9 cellular contexts compared by ENCODE assay signal in the genomic region with DNA sequence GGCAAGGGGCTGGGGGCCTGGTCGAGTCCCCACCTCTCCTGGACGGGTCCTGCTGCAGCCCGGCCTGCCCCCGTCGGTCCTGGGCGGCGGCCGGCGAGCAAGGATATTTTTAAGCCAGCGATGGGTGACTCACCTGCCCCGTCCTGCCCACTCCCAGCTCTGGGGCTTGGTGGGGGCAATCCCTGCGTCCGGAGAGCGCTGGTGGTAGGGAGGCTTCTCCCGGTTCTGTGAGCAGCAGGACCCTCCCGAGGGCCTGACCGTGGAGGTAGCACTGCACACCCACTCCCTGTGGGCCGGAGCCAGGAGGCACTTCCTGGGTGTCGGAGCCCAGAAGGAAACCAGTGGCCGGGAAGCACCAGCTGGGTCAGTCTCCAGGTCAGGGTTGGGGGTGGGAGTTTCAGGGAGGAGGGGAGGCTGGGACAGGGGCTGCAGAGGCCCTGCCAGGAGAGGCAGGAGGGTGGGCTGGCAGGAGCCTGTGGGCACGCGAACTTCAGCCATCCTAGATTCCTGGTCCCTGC. TPM values are rescaled to one million over a fixed set of nuclear protein-coding genes. Genes with fewer than 3 reads are reported as not detected.
DNase-seq lines count a peak whose midpoint lies in the region; ATAC-seq and TF ChIP-seq lines count a peak whose summit lies in the region.
"Had no signal": no experiment of that assay in that cellular context is flagged by ENCODE, and none has a peak within 500 bp of the region (broad histone marks: within the 10 kb centered on the region; RNA-seq: fewer than 3 reads in every experiment).

No MANE protein-coding gene starts in this region.

- no peak overlapping the region for H3K9ac ChIP-seq in iPS-18a (ENCODE audit: low read length)
- H3K9ac ChIP-seq in smooth muscle cell (ENCODE audit: low read depth): peak overlapping the region; percentile 44

- no peaks in the 10 kb centered on the region for H3K36me3 ChIP-seq in adrenal gland (replicated peaks in 1 of 2)
- H3K36me3 ChIP-seq in iPS-18a (ENCODE audit: control insufficient read depth, low read depth, low read length): no peaks in the 10 kb centered on the region
- no peaks in the 10 kb centered on the region for H3K36me3 ChIP-seq in smooth muscle cell (ENCODE audit: low read depth)
- H3K36me3 ChIP-seq in CD8-positive, alpha-beta T cell (ENCODE audit: insufficient read depth, low read length): no peaks in the 10 kb centered on the region

- H2AFZ ChIP-seq in smooth muscle cell (ENCODE audit: low read depth): no peak overlapping the region

- TF ChIP-seq CTCF in adrenal gland (IDR thresholded peaks at IDR 0.05) (no peak), smooth muscle cell (IDR thresholded peaks at IDR 0.05; ENCODE audit: borderline replicate concordance, insufficient read depth, poor library complexity, severe bottlenecking) (no peak), GM10266 (IDR thresholded peaks at IDR 0.05; ENCODE audit: control insufficient read depth, insufficient read depth, low read depth, missing control alignments) (no peak)
- no peak for TF ChIP-seq CTCF in CD8-positive, alpha-beta T cell (IDR thresholded peaks at IDR 0.05)

- no peaks in the 10 kb centered on the region for H3K79me2 ChIP-seq in smooth muscle cell (ENCODE audit: low read depth)

- H3K27me3 ChIP-seq in adrenal gland (no peaks in the 10 kb centered on the region), iPS-18a (ENCODE audit: control insufficient read depth, insufficient read depth, low read length) (peaks cover 8% of the 10 kb centered on the region), smooth muscle cell (ENCODE audit: low read depth) (no peaks in the 10 kb centered on the region)
- peaks cover 7% of the 10 kb centered on the region for H3K27me3 ChIP-seq in CD8-positive, alpha-beta T cell (ENCODE audit: insufficient read depth, low read length)

- peaks cover 21% of the 10 kb centered on the region for H3K27me3 Mint-ChIP-seq in CD8-positive, alpha-beta T cell (ENCODE audit: low read depth)

- H3K4me3 Mint-ChIP-seq in CD8-positive, alpha-beta T cell: no peak overlapping the region

- WGBS in adrenal gland, 4 donors: 0 to 12% (median 3%) methylated on average over 2 to 22 of the region's 22 CpGs; no CpG with 5 or more reads in 1 of the 4 donors
- 7% methylated on average over 19 of the region's 22 CpGs for WGBS in smooth muscle cell (ENCODE audit: low lambda C conversion rate)

- H3K4me1 ChIP-seq in adrenal gland (replicated peaks in 1 of 2) (peaks cover 18 to 20% of the 10 kb centered on the region in 2 donors), iPS-18a (ENCODE audit: control insufficient read depth, low read depth, low read length) (peaks cover 7% of the 10 kb centered on the region), smooth muscle cell (ENCODE audit: low read depth) (peaks cover 12% of the 10 kb centered on the region)
- H3K4me1 ChIP-seq in CD8-positive, alpha-beta T cell (ENCODE audit: insufficient read depth, low read length): peaks cover 28% of the 10 kb centered on the region

- intact Hi-C loops in adrenal gland (cut with DNase I): no loop called here
- intact Hi-C loops in CD8-positive, alpha-beta T cell (cut with DNase I, micrococcal nuclease): no loop called here

- H4K20me1 ChIP-seq in smooth muscle cell (ENCODE audit: low read depth): peaks cover 64% of the 10 kb centered on the region

- no peak overlapping the region for H3K27ac Mint-ChIP-seq in CD8-positive, alpha-beta T cell

- no peaks in the 10 kb centered on the region for H3K9me3 ChIP-seq in adrenal gland (replicated peaks in 1 of 3)
- H3K9me3 ChIP-seq in iPS-18a (ENCODE audit: control insufficient read depth, low read depth, low read length): no peaks in the 10 kb centered on the region
- H3K9me3 ChIP-seq in smooth muscle cell (replicated peaks; ENCODE audit: low read depth): no peaks in the 10 kb centered on the region
- H3K9me3 ChIP-seq in CD8-positive, alpha-beta T cell (ENCODE audit: low read length): no peaks in the 10 kb centered on the region

- peaks cover 5% of the 10 kb centered on the region for H3K36me3 Mint-ChIP-seq in CD8-positive, alpha-beta T cell

- DNase-seq in adrenal gland (peak in 5 of 7 donors; percentile 48 to 66 (median 63)), smooth muscle cell (lab: John Stamatoyannopoulos, UW; ENCODE audit: unreplicated experiment) (no peak), retina (no peak), GM10266 (ENCODE audit: extremely low spot score) (no peak)
- DNase-seq in CD8-positive, alpha-beta T cell: no peak
- no peak for DNase-seq in stimulated activated naive CD4-positive, alpha-beta T cell treated with Interleukin-2 at 50 U/mL for 16 hours (lab: John Stamatoyannopoulos, UW)
- DNase-seq: activated effector memory CD4-positive, alpha-beta T cell treated with Interleukin-2 at 50 U/mL for 16 hours had no signal

- ATAC-seq in CD8-positive, alpha-beta T cell: no peak

- H3K4me2 ChIP-seq in smooth muscle cell: peak overlapping the region; percentile 89

- TF ChIP-seq POLR2A in adrenal gland (IDR thresholded peaks at IDR 0.05): no peak

- peak overlapping the region; percentile 40; the same call in 1 of the 2 replicates for H3K4me3 ChIP-seq in GM08714 (ENCODE audit: low read length)
- H3K4me3 ChIP-seq in adrenal gland: peak overlapping the region in 2 of 4 donors; percentile 35 to 65
- H3K4me3 ChIP-seq in iPS-18a (ENCODE audit: low read length): peak overlapping the region; percentile 32
- peak overlapping the region; percentile 74 for H3K4me3 ChIP-seq in smooth muscle cell
- no peak overlapping the region for H3K4me3 ChIP-seq in CD8-positive, alpha-beta T cell (ENCODE audit: low read depth, low read length)

- H3K4me1 Mint-ChIP-seq in CD8-positive, alpha-beta T cell (ENCODE audit: low read depth): peaks cover 4% of the 10 kb centered on the region

- peak overlapping the region in 3 of 5 donors; percentile 48 to 61 (median 57) for H3K27ac ChIP-seq in adrenal gland
- H3K27ac ChIP-seq in iPS-18a (ENCODE audit: low read length): no peak overlapping the region
- H3K27ac ChIP-seq in smooth muscle cell (ENCODE audit: low read depth): peak overlapping the region; percentile 49
- no peak overlapping the region for H3K27ac ChIP-seq in CD8-positive, alpha-beta T cell (ENCODE audit: low read depth, low read length)

- CTCF ChIA-PET in CD8-positive, alpha-beta T cell (lab: Charles Lee): interaction anchor here (1.0 to 1.7 kb wide), 2 partner anchors 17 to 43 kb away, joined by 3 to 6 read pairs; no protein-coding TSS in a partner anchor

- POLR2A ChIA-PET in CD8-positive, alpha-beta T cell (lab: Charles Lee): interaction anchor here (1.5 to 4.2 kb wide), 2 partner anchors 11 to 19 kb away, joined by 5 to 13 read pairs; partner anchors contain the start of genes DEAF1 and TMEM80

- H3K9me3 Mint-ChIP-seq in CD8-positive, alpha-beta T cell: no peaks in the 10 kb centered on the region

- no peaks in the 10 kb centered on the region for H3F3A ChIP-seq in smooth muscle cell (ENCODE audit: low read depth)

RNA-seq across cellular contexts. Expression of gene EPS8L2, which starts 0.5 kb away (rescaled TPM):
- total RNA-seq in adrenal gland (10 to 100 TPM; 13.8 to 57.7 (median 36.0) TPM), smooth muscle cell (47.9 and 74.9 TPM in 2 replicates)
- polyA plus RNA-seq in adrenal gland (10 to 100 TPM in 2 of 3 donors, 1 to 10 TPM in 1; 9.7 to 51.9 (median 25.6) TPM), smooth muscle cell (37.7 and 133 TPM in 2 replicates)
- total RNA-seq in CD8-positive, alpha-beta T cell: 10 to 100 TPM in 1 of 2 experiments, 1 to 10 TPM in 1; 9.6 to 12.2 TPM

RNA-seq across cellular contexts. Expression of gene TMEM80, which starts 10.9 kb away (rescaled TPM):
- 10 to 100 TPM; 11.1 to 85.3 (median 34.7) TPM for total RNA-seq in adrenal gland
- polyA plus RNA-seq in adrenal gland: 10 to 100 TPM; 14.8 to 33.8 (median 26.0) TPM
- total RNA-seq in smooth muscle cell: 5.5 and 9.0 TPM in 2 replicates
- 14.3 and 24.3 TPM in 2 replicates for polyA plus RNA-seq in smooth muscle cell
- total RNA-seq in CD8-positive, alpha-beta T cell: 10 to 100 TPM; 24.8 to 25.2 TPM

RNA-seq across cellular contexts. Expression of gene DEAF1, which starts 11.5 kb away (rescaled TPM):
- total RNA-seq in adrenal gland (10 to 100 TPM; 32.8 to 57.3 (median 53.7) TPM), smooth muscle cell (18.7 and 19.0 TPM in 2 replicates)
- polyA plus RNA-seq in adrenal gland (100 to 1,000 TPM in 1 of 3 donors, 10 to 100 TPM in 2; 20.6 to 131 (median 67.0) TPM), smooth muscle cell (39.2 and 61.5 TPM in 2 replicates)
- 100 to 1,000 TPM; 131 to 139 TPM for total RNA-seq in CD8-positive, alpha-beta T cell

RNA-seq across cellular contexts. Expression of gene TALDO1, which starts 40.8 kb away (rescaled TPM):
- total RNA-seq in adrenal gland: 100 to 1,000 TPM; 133 to 167 (median 153) TPM
- 100 to 1,000 TPM in 2 of 3 donors, 10 to 100 TPM in 1; 64.3 to 117 (median 100) TPM for polyA plus RNA-seq in adrenal gland
- 100 and 103 TPM in 2 replicates for total RNA-seq in smooth muscle cell
- polyA plus RNA-seq in smooth muscle cell: 155 and 158 TPM in 2 replicates
- 10 to 100 TPM; 30.2 to 31.0 TPM for total RNA-seq in CD8-positive, alpha-beta T cell

Comparison
In these comparisons a context has a peak if more than half of its experiments do, and no peak if none do; other contexts are left out.
1. DNase-seq: peak in adrenal gland (5 of 7); none in smooth muscle cell (single experiment), retina (single experiment), CD8-positive, alpha-beta T cell (0 of 7), stimulated activated naive CD4-positive, alpha-beta T cell treated with Interleukin-2 at 50 U/mL for 16 hours (single experiment) and GM10266 (single experiment).
2. H3K27ac ChIP-seq: peak in adrenal gland (3 of 5) and smooth muscle cell (single experiment); none in iPS-18a (single experiment) and CD8-positive, alpha-beta T cell (single experiment).